ENCODE assay signal across 14 cellular contexts in genomic region chr9:4833781-4834560, GRCh38. TPM values are rescaled to one million over a fixed set of nuclear protein-coding genes. Genes with fewer than 3 reads are reported as not detected.
DNase-seq lines count a peak whose midpoint lies in the region; ATAC-seq and TF ChIP-seq lines count a peak whose summit lies in the region.
"Had no signal": no experiment of that assay in that cellular context is flagged by ENCODE, and none has a peak within 500 bp of the region (broad histone marks: within the 10 kb centered on the region; RNA-seq: fewer than 3 reads in every experiment).

No MANE protein-coding gene starts in this region.

- H3K27ac Mint-ChIP-seq in activated naive CD4-positive, alpha-beta T cell treated with anti-CD3 and anti-CD28 coated beads, Interleukin-2, amount 50 U/mL, for 24 hours, result peak overlapping the region; percentile 97
- peak overlapping the region; percentile 90 for H3K27ac Mint-ChIP-seq in activated naive CD8-positive, alpha-beta T cell treated with anti-CD3 and anti-CD28 coated beads for 36 hours
- peak overlapping the region; percentile 45 to 95 for H3K27ac Mint-ChIP-seq in stimulated activated naive CD8-positive, alpha-beta T cell treated with anti-CD3 and anti-CD28 coated beads, Interleukin-15, amount 100 ng/mL, for 72 hours
- H3K27ac Mint-ChIP-seq: B cell had no signal

- ATAC-seq in stimulated activated naive CD8-positive, alpha-beta T cell treated with anti-CD3 and anti-CD28 coated beads, Interleukin-15, amount 100 ng/mL, for 72 hours, result no peak
- ATAC-seq in GM19455 (IDR thresholded peaks at IDR 0.05; ENCODE audit: unreplicated experiment), result no peak

- H3K9me3 Mint-ChIP-seq in activated naive CD4-positive, alpha-beta T cell treated with anti-CD3 and anti-CD28 coated beads, Interleukin-2, amount 50 U/mL, for 24 hours, result no peaks in the 10 kb centered on the region
- H3K9me3 Mint-ChIP-seq in activated naive CD8-positive, alpha-beta T cell treated with anti-CD3 and anti-CD28 coated beads for 36 hours, result no peaks in the 10 kb centered on the region
- H3K9me3 Mint-ChIP-seq in stimulated activated naive CD8-positive, alpha-beta T cell treated with anti-CD3 and anti-CD28 coated beads, Interleukin-15, amount 100 ng/mL, for 72 hours, result no peaks in the 10 kb centered on the region

- H3K4me1 Mint-ChIP-seq in activated naive CD4-positive, alpha-beta T cell treated with anti-CD3 and anti-CD28 coated beads, Interleukin-2, amount 50 U/mL, for 24 hours, result peaks cover 64% of the 10 kb centered on the region
- peaks cover 44% of the 10 kb centered on the region for H3K4me1 Mint-ChIP-seq in activated naive CD8-positive, alpha-beta T cell treated with anti-CD3 and anti-CD28 coated beads for 36 hours
- H3K4me1 Mint-ChIP-seq in stimulated activated naive CD8-positive, alpha-beta T cell treated with anti-CD3 and anti-CD28 coated beads, Interleukin-15, amount 100 ng/mL, for 72 hours, result peaks cover 52% of the 10 kb centered on the region
- H3K4me1 Mint-ChIP-seq: B cell had no signal

- DNase-seq in activated naive CD4-positive, alpha-beta T cell (lab: John Stamatoyannopoulos, UW), result no peak
- no peak for DNase-seq in activated naive CD8-positive, alpha-beta T cell treated with anti-CD3 and anti-CD28 coated beads for 36 hours
- DNase-seq in fibroblast of the aortic adventitia (ENCODE audit: low read depth), result peak; percentile 49
- no peak for DNase-seq in stimulated activated naive CD8-positive, alpha-beta T cell treated with anti-CD3 and anti-CD28 coated beads, Interleukin-15, amount 100 ng/mL, for 72 hours
- no peak for DNase-seq in DMS 273 (lab: John Stamatoyannopoulos, UW; ENCODE audit: unreplicated experiment)
- DNase-seq in inferior parietal cortex (ENCODE audit: extremely low spot score), result no peak
- DNase-seq: GF-D8, head of caudate nucleus, Kasumi-1, NCI-H187 treated with DMSO at 0.1 percent for 48 hours, NCI-H774 had no signal

- H3K4me3 ChIP-seq in fibroblast of the aortic adventitia (ENCODE audit: low read depth, low read length), result no peak overlapping the region

- peaks cover 44% of the 10 kb centered on the region for H3K36me3 Mint-ChIP-seq in activated naive CD4-positive, alpha-beta T cell treated with anti-CD3 and anti-CD28 coated beads, Interleukin-2, amount 50 U/mL, for 24 hours
- peaks cover 68% of the 10 kb centered on the region for H3K36me3 Mint-ChIP-seq in activated naive CD8-positive, alpha-beta T cell treated with anti-CD3 and anti-CD28 coated beads for 36 hours

- TF ChIP-seq CTCF in fibroblast of the aortic adventitia (IDR thresholded peaks at IDR 0.05; ENCODE audit: insufficient read depth, low read length), result no peak

- H3K27me3 Mint-ChIP-seq in activated naive CD4-positive, alpha-beta T cell treated with anti-CD3 and anti-CD28 coated beads, Interleukin-2, amount 50 U/mL, for 24 hours, result no peaks in the 10 kb centered on the region
- H3K27me3 Mint-ChIP-seq in activated naive CD8-positive, alpha-beta T cell treated with anti-CD3 and anti-CD28 coated beads for 36 hours, result no peaks in the 10 kb centered on the region
- no peaks in the 10 kb centered on the region for H3K27me3 Mint-ChIP-seq in stimulated activated naive CD8-positive, alpha-beta T cell treated with anti-CD3 and anti-CD28 coated beads, Interleukin-15, amount 100 ng/mL, for 72 hours
- H3K27me3 Mint-ChIP-seq: B cell had no signal

- H3K4me3 Mint-ChIP-seq in activated naive CD4-positive, alpha-beta T cell treated with anti-CD3 and anti-CD28 coated beads, Interleukin-2, amount 50 U/mL, for 24 hours, result peak overlapping the region; percentile 60
- H3K4me3 Mint-ChIP-seq in activated naive CD8-positive, alpha-beta T cell treated with anti-CD3 and anti-CD28 coated beads for 36 hours, result no peak overlapping the region
- peak overlapping the region in 1 of 2 donors; percentile 39 for H3K4me3 Mint-ChIP-seq in stimulated activated naive CD8-positive, alpha-beta T cell treated with anti-CD3 and anti-CD28 coated beads, Interleukin-15, amount 100 ng/mL, for 72 hours
- H3K4me3 Mint-ChIP-seq: B cell had no signal

RNA-seq across cellular contexts. Expression of gene RCL1, which starts 41.2 kb away (rescaled TPM):
- 10 to 100 TPM; 37.9 to 38.6 TPM for total RNA-seq in activated naive CD8-positive, alpha-beta T cell treated with anti-CD3 and anti-CD28 coated beads for 36 hours
- 10.2 and 13.4 TPM in 2 replicates for total RNA-seq in fibroblast of the aortic adventitia (ENCODE audit: low replicate concordance)
